In genomic region chr4:23932186-23932585, GRCh38 we compare ENCODE assay signal across 12 cellular contexts. TPM values are rescaled to one million over a fixed set of nuclear protein-coding genes. Genes with fewer than 3 reads are reported as not detected.
"Had no signal": no experiment of that assay in that cellular context is flagged by ENCODE, and none has a peak within 500 bp of the region (broad histone marks: within the 10 kb centered on the region; RNA-seq: fewer than 3 reads in every experiment).

No MANE protein-coding gene starts in this region.

- H3K27me3 ChIP-seq: body of pancreas, right lobe of liver had no signal

- H3K4me3 ChIP-seq: body of pancreas, mucosa of descending colon, right lobe of liver had no signal

- H3K27me3 Mint-ChIP-seq: central memory CD8-positive, alpha-beta T cell; effector memory CD8-positive, alpha-beta T cell; naive thymus-derived CD8-positive, alpha-beta T cell had no signal

- ATAC-seq: activated CD4-positive, CD25-positive, alpha-beta regulatory T cell treated with anti-CD3 and anti-CD28 coated beads, Interleukin-2, amount 50 U/mL, for 24 hours; effector memory CD8-positive, alpha-beta T cell; naive thymus-derived CD8-positive, alpha-beta T cell; stimulated activated effector memory CD8-positive, alpha-beta T cell treated with anti-CD3 and anti-CD28 coated beads, Interleukin-12 subunit alpha, Interleukin-12 subunit beta, amount 100 ng/mL, for 72 hours had no signal

- H3K4me3 Mint-ChIP-seq: central memory CD8-positive, alpha-beta T cell; effector memory CD8-positive, alpha-beta T cell; naive thymus-derived CD8-positive, alpha-beta T cell; stimulated activated effector memory CD8-positive, alpha-beta T cell treated with anti-CD3 and anti-CD28 coated beads, Interleukin-12 subunit alpha, Interleukin-12 subunit beta, amount 100 ng/mL, for 72 hours had no signal

- H3K27ac Mint-ChIP-seq: effector memory CD8-positive, alpha-beta T cell; naive thymus-derived CD8-positive, alpha-beta T cell; stimulated activated effector memory CD8-positive, alpha-beta T cell treated with anti-CD3 and anti-CD28 coated beads, Interleukin-12 subunit alpha, Interleukin-12 subunit beta, amount 100 ng/mL, for 72 hours had no signal

- DNase-seq: activated naive CD4-positive, alpha-beta T cell treated with anti-CD3 and anti-CD28 coated beads, Interleukin-2, amount 50 U/mL, for 16 hours; amniotic stem cell; effector memory CD8-positive, alpha-beta T cell; naive thymus-derived CD8-positive, alpha-beta T cell; nucleus accumbens; right lobe of liver had no signal

- H3K4me1 Mint-ChIP-seq: central memory CD8-positive, alpha-beta T cell; naive thymus-derived CD8-positive, alpha-beta T cell; stimulated activated effector memory CD8-positive, alpha-beta T cell treated with anti-CD3 and anti-CD28 coated beads, Interleukin-12 subunit alpha, Interleukin-12 subunit beta, amount 100 ng/mL, for 72 hours had no signal

- H3K36me3 ChIP-seq: right lobe of liver had no signal

- H3K36me3 Mint-ChIP-seq: naive thymus-derived CD8-positive, alpha-beta T cell; stimulated activated effector memory CD8-positive, alpha-beta T cell treated with anti-CD3 and anti-CD28 coated beads, Interleukin-12 subunit alpha, Interleukin-12 subunit beta, amount 100 ng/mL, for 72 hours had no signal

- H3K9me3 ChIP-seq: body of pancreas, mucosa of descending colon, right lobe of liver had no signal

RNA-seq across cellular contexts. Expression of gene PPARGC1A, which starts 42.3 kb away (rescaled TPM):
- total RNA-seq: naive thymus-derived CD8-positive, alpha-beta T cell; T-helper 2 cell treated with Interferon-gamma antibody and Interleukin-4, amounts not matched to agents 100 ng/mL and 5 ng/mL, for 36 hours had no signal
- polyA plus RNA-seq: naive thymus-derived CD8-positive, alpha-beta T cell had no signal
